ENCODE assay signal across 9 cellular contexts in genomic region chr3:73037369-73037699, GRCh38. TPM values are rescaled to one million over a fixed set of nuclear protein-coding genes. Genes with fewer than 3 reads are reported as not detected.
DNase-seq lines count a peak whose midpoint lies in the region; ATAC-seq, FAIRE-seq and TF ChIP-seq lines count a peak whose summit lies in the region.
"Had no signal": no experiment of that assay in that cellular context is flagged by ENCODE, and none has a peak within 500 bp of the region (broad histone marks: within the 10 kb centered on the region; RNA-seq: fewer than 3 reads in every experiment).

No MANE protein-coding gene starts in this region.

- no peak overlapping the region for H2AFZ ChIP-seq in Karpas-422 (ENCODE audit: low read length)

- no peaks in the 10 kb centered on the region for H3K27me3 ChIP-seq in Karpas-422 (ENCODE audit: low read length)
- H3K27me3 ChIP-seq in naive thymus-derived CD4-positive, alpha-beta T cell (ENCODE audit: control insufficient read depth in 2 of 2, insufficient read depth in 2 of 2, low read length in 2 of 2), result no peaks in the 10 kb centered on the region

- peak overlapping the region; percentile 27 for H3K27ac ChIP-seq in Karpas-422 (ENCODE audit: low read length)
- no peak overlapping the region for H3K27ac ChIP-seq in naive thymus-derived CD4-positive, alpha-beta T cell (ENCODE audit: low read depth, low read length)

- DNase-seq in ELR (ENCODE audit: low read depth), result peak; percentile 64
- peak; percentile 47 for DNase-seq in Karpas-422
- DNase-seq in chondrocyte (ENCODE audit: low spot score), result no peak
- no peak for DNase-seq in naive thymus-derived CD4-positive, alpha-beta T cell
- no peak for DNase-seq in COR-L47 (lab: John Stamatoyannopoulos, UW)
- DNase-seq in RCC 7860 (ENCODE audit: low spot score), result no peak
- DNase-seq: NCI-H2029 had no signal

- no peak overlapping the region for H3K9ac ChIP-seq in Karpas-422 (ENCODE audit: low read length)

- no peaks in the 10 kb centered on the region for H3K9me3 ChIP-seq in Karpas-422 (ENCODE audit: low read length)
- H3K9me3 ChIP-seq in naive thymus-derived CD4-positive, alpha-beta T cell (ENCODE audit: control insufficient read depth in 2 of 3, low read length in 3 of 3), result no peaks in the 10 kb centered on the region

- H3K27me3 Mint-ChIP-seq in chondrocyte (ENCODE audit: low read depth), result no peaks in the 10 kb centered on the region
- H3K27me3 Mint-ChIP-seq in naive thymus-derived CD4-positive, alpha-beta T cell, result no peaks in the 10 kb centered on the region

- ATAC-seq in naive thymus-derived CD4-positive, alpha-beta T cell, result no peak
- ATAC-seq in HG03378 (IDR thresholded peaks at IDR 0.05; ENCODE audit: unreplicated experiment), result no peak
- no peak for ATAC-seq in GM21381 (IDR thresholded peaks at IDR 0.05; ENCODE audit: unreplicated experiment)

- H3K27ac Mint-ChIP-seq in chondrocyte (ENCODE audit: unreplicated experiment), result peak overlapping the region; percentile 89
- peak overlapping the region in 6 of 9 donors; percentile 16 to 72 (median 47) for H3K27ac Mint-ChIP-seq in naive thymus-derived CD4-positive, alpha-beta T cell

- CTCF ChIA-PET in naive thymus-derived CD4-positive, alpha-beta T cell (lab: Charles Lee), result no interaction called here

- peaks cover 77% of the 10 kb centered on the region for H3K4me1 Mint-ChIP-seq in chondrocyte (ENCODE audit: low read depth)
- peaks cover 45 to 93% (median 73%) of the 10 kb centered on the region in 7 donors for H3K4me1 Mint-ChIP-seq in naive thymus-derived CD4-positive, alpha-beta T cell

- H3K36me3 ChIP-seq in Karpas-422 (ENCODE audit: insufficient read depth, low read length), result no peaks in the 10 kb centered on the region; the same call in 1 of the 2 replicates
- no peaks in the 10 kb centered on the region for H3K36me3 ChIP-seq in naive thymus-derived CD4-positive, alpha-beta T cell (ENCODE audit: control insufficient read depth in 2 of 3, insufficient read depth in 3 of 3, low read length in 3 of 3)

- intact Hi-C loops in naive thymus-derived CD4-positive, alpha-beta T cell (cut with micrococcal nuclease), result no loop called here

- POLR2A ChIA-PET in naive thymus-derived CD4-positive, alpha-beta T cell (lab: Charles Lee), result no interaction called here

- H3K36me3 Mint-ChIP-seq in chondrocyte (ENCODE audit: low read depth), result peaks cover 1% of the 10 kb centered on the region
- H3K36me3 Mint-ChIP-seq in naive thymus-derived CD4-positive, alpha-beta T cell, result peaks cover 0 to 26% (median 10%) of the 10 kb centered on the region in 5 donors

- no peak for TF ChIP-seq CTCF in chondrocyte (IDR thresholded peaks at IDR 0.05)

- peaks cover 69% of the 10 kb centered on the region for H3K4me1 ChIP-seq in Karpas-422 (ENCODE audit: low read length)
- no peaks in the 10 kb centered on the region for H3K4me1 ChIP-seq in naive thymus-derived CD4-positive, alpha-beta T cell (ENCODE audit: control insufficient read depth in 2 of 2, insufficient read depth in 2 of 2, low read length in 2 of 2)

- H3K4me3 ChIP-seq in Karpas-422 (ENCODE audit: low read length), result no peak overlapping the region
- no peak overlapping the region for H3K4me3 ChIP-seq in naive thymus-derived CD4-positive, alpha-beta T cell (ENCODE audit: low read length)

- H3K9me3 Mint-ChIP-seq in chondrocyte (ENCODE audit: low read depth), result no peaks in the 10 kb centered on the region
- no peaks in the 10 kb centered on the region for H3K9me3 Mint-ChIP-seq in naive thymus-derived CD4-positive, alpha-beta T cell

- H4K20me1 ChIP-seq in Karpas-422 (ENCODE audit: insufficient read depth, low read depth, low read length), result peaks cover 28% of the 10 kb centered on the region

- no peaks in the 10 kb centered on the region for H3K9me2 ChIP-seq in Karpas-422 (replicated peaks; ENCODE audit: insufficient read depth, low read length)

- peaks cover 100% of the 10 kb centered on the region for H3K79me2 ChIP-seq in Karpas-422 (ENCODE audit: low read length)

- FAIRE-seq in RCC 7860 (lab: Jason Lieb, UNC), result no peak

- no peak overlapping the region for H3K4me2 ChIP-seq in Karpas-422 (ENCODE audit: low read depth, low read length, poor library complexity, severe bottlenecking)

- no peak overlapping the region for H3K4me3 Mint-ChIP-seq in chondrocyte (ENCODE audit: unreplicated experiment)
- H3K4me3 Mint-ChIP-seq in naive thymus-derived CD4-positive, alpha-beta T cell, result peak overlapping the region in 2 of 10 donors; percentile 2 to 31

RNA-seq across cellular contexts. Expression of gene EBLN2, which starts 24.1 kb away (rescaled TPM):
- total RNA-seq in Karpas-422 (2014; rRNA removed; shearing (Covaris generic); ENCODE audit: low replicate concordance), result 5.2 and 7.9 TPM in 2 replicates
- total RNA-seq in chondrocyte, result 2.5 to 4.7 TPM (median 3.3 TPM) in 3 replicates
- total RNA-seq in naive thymus-derived CD4-positive, alpha-beta T cell, result 10 to 100 TPM in 2 of 5 experiments, 1 to 10 TPM in 3; 6.7 to 12.9 (median 9.8) TPM
- polyA plus RNA-seq in naive thymus-derived CD4-positive, alpha-beta T cell, result 1 to 10 TPM; 1.1 to 2.5 TPM

RNA-seq across cellular contexts. Expression of gene PPP4R2, which starts 40.7 kb away (rescaled TPM):
- 39.3 and 61.5 TPM in 2 replicates for total RNA-seq in Karpas-422 (2014; rRNA removed; shearing (Covaris generic); ENCODE audit: low replicate concordance)
- 63.5 to 78.4 TPM (median 70.0 TPM) in 3 replicates for total RNA-seq in chondrocyte
- total RNA-seq in naive thymus-derived CD4-positive, alpha-beta T cell, result 10 to 100 TPM; 56.3 to 87.0 (median 63.8) TPM
- 10 to 100 TPM; 35.0 to 38.9 TPM for polyA plus RNA-seq in naive thymus-derived CD4-positive, alpha-beta T cell

Comparison
In these comparisons a context has a peak if more than half of its experiments do, and no peak if none do; other contexts are left out.
1. DNase-seq: peak in ELR (single experiment) and Karpas-422 (single experiment); none in chondrocyte (single experiment), naive thymus-derived CD4-positive, alpha-beta T cell (0 of 9), COR-L47 (single experiment) and RCC 7860 (single experiment).